In the genomic region with DNA sequence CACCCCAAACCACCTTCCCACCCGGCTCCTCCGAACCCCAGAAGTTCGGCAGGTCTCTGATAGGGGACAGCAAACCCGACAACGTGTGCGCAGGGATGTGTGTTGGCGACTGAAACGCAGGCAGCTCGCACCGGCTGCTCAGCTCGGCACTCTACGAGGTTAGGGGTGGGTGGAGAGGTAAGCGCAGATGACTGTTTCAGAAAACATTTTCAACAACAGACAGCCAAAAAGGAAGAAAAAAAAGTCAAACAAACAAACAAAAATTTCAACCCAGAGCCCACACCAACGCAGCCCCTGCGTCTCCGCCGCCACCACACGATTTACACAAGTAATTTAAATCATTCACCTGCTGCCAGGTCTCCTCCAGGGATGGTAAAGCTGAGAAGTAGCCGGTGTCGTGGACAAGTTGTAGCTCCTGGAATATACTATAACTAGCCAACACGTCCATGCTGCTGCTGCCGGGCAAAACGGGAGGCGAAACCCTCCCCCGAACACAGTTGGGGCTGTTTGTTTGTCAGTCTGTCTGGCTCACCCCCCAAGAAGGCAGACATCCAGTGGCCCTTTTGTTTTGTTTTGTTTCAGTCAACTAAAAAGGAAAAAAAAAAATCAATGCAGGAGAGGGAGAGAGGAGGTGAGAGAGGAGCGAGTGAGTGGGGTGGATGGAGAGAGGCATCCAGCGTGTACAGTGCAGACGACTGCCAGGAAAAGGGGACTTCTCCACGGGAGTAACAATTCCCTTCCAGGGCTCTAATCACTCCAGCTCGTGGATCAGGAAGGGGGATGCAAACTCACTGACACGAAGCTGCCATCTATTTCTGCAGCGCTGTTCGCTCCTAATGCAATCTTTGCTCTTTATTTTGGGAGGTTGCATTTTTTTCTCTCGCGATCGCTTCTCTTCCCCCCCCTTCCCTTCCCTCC, we compare ENCODE assay signal across 8 cellular contexts. TPM values are rescaled to one million over a fixed set of nuclear protein-coding genes. Genes with fewer than 3 reads are reported as not detected.
A peak's percentile ranks its signal among the peaks of the same experiment; 100 is the strongest.
DNase-seq lines count a peak whose midpoint lies in the region; ATAC-seq and TF ChIP-seq lines count a peak whose summit lies in the region.

Gene KLF7, minus strand, starts transcription at position 828 of the 918 bp plus-strand sequence. Its CDS starts 380 bp downstream, at position 448.

- H3K27me3 ChIP-seq in Panc1 (ENCODE audit: control insufficient read depth, insufficient read depth, low read length): no peaks in the 10 kb centered on the region
- H3K27me3 ChIP-seq in neuronal stem cell (ENCODE audit: control insufficient read depth in 3 of 3, insufficient read depth in 3 of 3, low read depth in 1 of 3, low read length in 3 of 3): no peaks in the 10 kb centered on the region
- no peaks in the 10 kb centered on the region for H3K27me3 ChIP-seq in thyroid gland

- ATAC-seq in Panc1: no peak; the same call in 1 of the 2 replicates

- H4K91ac ChIP-seq in neuronal stem cell (ENCODE audit: low read depth, low read length, poor library complexity): peak within 1 kb of the TSS; percentile 82

- H3K27me3 Mint-ChIP-seq in activated naive CD4-positive, alpha-beta T cell treated with anti-CD3 and anti-CD28 coated beads, Interleukin-2, amount 10 ng/mL, durations not matched to agents 7 days and 5 days: no peaks in the 10 kb centered on the region

- TF ChIP-seq POLR2A in thyroid gland (IDR thresholded peaks at IDR 0.05): peak in 1 of 2 donors; percentile 76

- H3K79me1 ChIP-seq in neuronal stem cell (ENCODE audit: low read depth, low read length): peaks cover 1% of the 10 kb centered on the region

- peak within 1 kb of the TSS; percentile 89 for H2BK5ac ChIP-seq in neuronal stem cell (ENCODE audit: low read length)

- no CpG with 5 or more reads among the region's 36 CpGs for WGBS in neuronal stem cell (ENCODE audit: extremely low coverage in 2 of 2, insufficient read length in 2 of 2, insufficient replicate concordance in 1 of 2), 2 donors
- 0 to 1% methylated on average over 35 to 36 of the region's 36 CpGs for WGBS in thyroid gland, 2 donors

- H3K36me3 Mint-ChIP-seq in activated naive CD4-positive, alpha-beta T cell treated with anti-CD3 and anti-CD28 coated beads, Interleukin-2, amount 10 ng/mL, durations not matched to agents 7 days and 5 days: peaks cover 43% of the 10 kb centered on the region

- no peak for TF ChIP-seq CTCF in Panc1 (IDR thresholded peaks at IDR 0.05)
- TF ChIP-seq CTCF in thyroid gland (IDR thresholded peaks at IDR 0.05): no peak

- H3K4me1 Mint-ChIP-seq in activated naive CD4-positive, alpha-beta T cell treated with anti-CD3 and anti-CD28 coated beads, Interleukin-2, amount 10 ng/mL, durations not matched to agents 7 days and 5 days: peaks cover 40% of the 10 kb centered on the region

- peak within 1 kb of the TSS; percentile 97 for H3K4ac ChIP-seq in neuronal stem cell (ENCODE audit: low read length)

- peak within 1 kb of the TSS; percentile 59 for H2BK15ac ChIP-seq in neuronal stem cell (ENCODE audit: low read length)

- peak within 1 kb of the TSS; percentile 98 for H3K27ac Mint-ChIP-seq in activated naive CD4-positive, alpha-beta T cell treated with anti-CD3 and anti-CD28 coated beads, Interleukin-2, amount 10 ng/mL, durations not matched to agents 7 days and 5 days

- H3K4me1 ChIP-seq in Panc1 (ENCODE audit: control insufficient read depth, insufficient read depth, low read length): peaks cover 38% of the 10 kb centered on the region
- H3K4me1 ChIP-seq in neuronal stem cell (ENCODE audit: control insufficient read depth in 2 of 2, insufficient read depth in 1 of 2, low read depth in 1 of 2, low read length in 2 of 2): peaks cover 11 to 30% of the 10 kb centered on the region in 2 donors
- H3K4me1 ChIP-seq in thyroid gland: peaks cover 0 to 38% of the 10 kb centered on the region in 2 donors

- peak within 1 kb of the TSS; percentile 76 for H2AFZ ChIP-seq in neuronal stem cell (ENCODE audit: low read length)

- no peak within 1 kb of the TSS for H4K8ac ChIP-seq in neuronal stem cell (ENCODE audit: low read depth, low read length)

- DNase-seq in activated gamma-delta T cell treated with Interleukin-2 at 50 U/mL for 16 hours (peak; percentile 49), activated gamma-delta T cell (lab: John Stamatoyannopoulos, UW) (no peak), Panc1 (ENCODE audit: low read depth, low spot score) (no peak), germinal center (ENCODE audit: low spot score) (peak; percentile 44), neuronal stem cell (ENCODE audit: low spot score) (no peak), thyroid gland (peak; percentile 64 to 65), HT-29 (ENCODE audit: low spot score) (no peak)
- DNase-seq in activated naive CD4-positive, alpha-beta T cell treated with anti-CD3 and anti-CD28 coated beads, Interleukin-2, amount 10 ng/mL, durations not matched to agents 7 days and 5 days: peak; percentile 74

- H2BK120ac ChIP-seq in neuronal stem cell (ENCODE audit: low read depth, low read length): no peak within 1 kb of the TSS

- peak within 1 kb of the TSS; percentile 93 for H3K4me3 Mint-ChIP-seq in activated naive CD4-positive, alpha-beta T cell treated with anti-CD3 and anti-CD28 coated beads, Interleukin-2, amount 10 ng/mL, durations not matched to agents 7 days and 5 days

- CTCF ChIA-PET in Panc1 (lab: Charles Lee): interaction anchor here (0.5 kb wide), 1 partner anchor 113 kb away, joined by 3 read pairs; no protein-coding TSS in a partner anchor
- CTCF ChIA-PET in activated naive CD4-positive, alpha-beta T cell treated with anti-CD3 and anti-CD28 coated beads, Interleukin-2, amount 10 ng/mL, durations not matched to agents 7 days and 5 days (lab: Charles Lee): interaction anchor here (0.6 to 2.9 kb wide), 10 partner anchors 9 to 308 kb away, joined by 3 to 15 read pairs (median 5); no protein-coding TSS in a partner anchor

- no peak within 1 kb of the TSS for H3K14ac ChIP-seq in neuronal stem cell (ENCODE audit: low read length)

- peak within 1 kb of the TSS; percentile 72 to 74 for H3K4me3 ChIP-seq in Panc1 (ENCODE audit: low read depth in 2 of 2, low read length in 2 of 2)
- peak within 1 kb of the TSS; percentile 72 to 84 for H3K4me3 ChIP-seq in neuronal stem cell (ENCODE audit: low read length in 2 of 2)
- peak within 1 kb of the TSS; percentile 69 to 94 (median 72) for H3K4me3 ChIP-seq in thyroid gland (replicated peaks in 1 of 3)

- peak within 1 kb of the TSS; percentile 83 for H2AK5ac ChIP-seq in neuronal stem cell (ENCODE audit: low read depth, low read length)

- no peak within 1 kb of the TSS for H2BK12ac ChIP-seq in neuronal stem cell (ENCODE audit: low read length)

- peak within 1 kb of the TSS; percentile 92 for H3K4me2 ChIP-seq in neuronal stem cell (ENCODE audit: insufficient read depth, low read length, poor library complexity, severe bottlenecking)

- H3K9me3 Mint-ChIP-seq in activated naive CD4-positive, alpha-beta T cell treated with anti-CD3 and anti-CD28 coated beads, Interleukin-2, amount 10 ng/mL, durations not matched to agents 7 days and 5 days: no peaks in the 10 kb centered on the region

- peak within 1 kb of the TSS; percentile 99 for H3K18ac ChIP-seq in neuronal stem cell (ENCODE audit: low read length)

- H3K27ac ChIP-seq in Panc1 (ENCODE audit: low read length) (peak within 1 kb of the TSS; percentile 93), neuronal stem cell (replicated peaks; ENCODE audit: low read length) (peak within 1 kb of the TSS; percentile 96), thyroid gland (peak within 1 kb of the TSS; percentile 100)

- in situ Hi-C loops in Panc1 (cut with HindIII; ENCODE audit: low pct_unique_long_range_greater_than_20kb, low sequenced_read_pairs): no loop called here

- no peaks in the 10 kb centered on the region for H3K36me3 ChIP-seq in Panc1 (ENCODE audit: control insufficient read depth, insufficient read depth, low read length)
- H3K36me3 ChIP-seq in neuronal stem cell (replicated peaks in 1 of 2; ENCODE audit: control insufficient read depth in 2 of 2, insufficient read depth in 2 of 2, low read length in 2 of 2): no peaks in the 10 kb centered on the region
- H3K36me3 ChIP-seq in thyroid gland: no peaks in the 10 kb centered on the region

- H3K9ac ChIP-seq in neuronal stem cell (ENCODE audit: low read depth, low read length, poor library complexity): peak within 1 kb of the TSS; percentile 87

- intact Hi-C loops in Panc1 (cut with micrococcal nuclease; ENCODE audit: unreplicated experiment): loop anchor here (5.0 to 10.0 kb wide), 2 partner anchors 183 to 361 kb away; no protein-coding TSS in a partner anchor
- intact Hi-C loops in thyroid gland (cut with DNase I): no loop called here

- H3K9me3 ChIP-seq in Panc1 (ENCODE audit: control insufficient read depth, insufficient read depth, low read depth, low read length) (no peaks in the 10 kb centered on the region), neuronal stem cell (replicated peaks in 1 of 2; ENCODE audit: control insufficient read depth in 2 of 2, insufficient read depth in 1 of 2, low read depth in 1 of 2, low read length in 2 of 2) (peaks cover 0 to 3% of the 10 kb centered on the region in 2 donors), thyroid gland (no peaks in the 10 kb centered on the region)

- BruUV-seq in Panc1 (replicated peaks; lab: Mats Ljungman, UMichigan): TSS peak; percentile 78

- H3K23ac ChIP-seq in neuronal stem cell (ENCODE audit: low read depth, low read length, poor library complexity): peak within 1 kb of the TSS; percentile 95

- POLR2A ChIA-PET in Panc1 (lab: Charles Lee): interaction anchor here (0.5 to 0.7 kb wide), 5 partner anchors 14 to 664 kb away, joined by 3 to 4 read pairs (median 3); partner anchors contain the start of gene CREB1

RNA-seq across cellular contexts. Expression of gene KLF7, which starts in this region (rescaled TPM):
- 17.1 TPM for total RNA-seq in Panc1 (2021; ENCODE audit: unreplicated experiment)
- polyA plus RNA-seq in Panc1 (2012; ENCODE audit: insufficient read length): 9.4 TPM
- 10.9 TPM for polyA plus RNA-seq in neuronal stem cell (2013, experiment 1 of 2)
- polyA plus RNA-seq in neuronal stem cell (2013, experiment 2 of 2): 12.5 TPM
- total RNA-seq in thyroid gland: 10 to 100 TPM; 19.4 to 29.5 (median 25.6) TPM
- total RNA-seq in HT-29 (2014; rRNA removed; shearing (Covaris generic)): 0.03 TPM in 1 of 2 replicates, not detected in the other

Comparison
In these comparisons a context has a peak if more than half of its experiments do, and no peak if none do; other contexts are left out.
1. RNA of gene KLF7 (total RNA-seq): 19.4 to 29.5 TPM in thyroid gland and 17.1 TPM in Panc1 (single experiment); 0.03 TPM in HT-29; every median in the first group is over 10 times any median in the second.
2. DNase-seq: peak in activated gamma-delta T cell treated with Interleukin-2 at 50 U/mL for 16 hours (single experiment), activated naive CD4-positive, alpha-beta T cell treated with anti-CD3 and anti-CD28 coated beads, Interleukin-2, amount 10 ng/mL, durations not matched to agents 7 days and 5 days (single experiment), germinal center (single experiment) and thyroid gland (2 of 2); none in activated gamma-delta T cell (single experiment), Panc1 (single experiment), neuronal stem cell (single experiment) and HT-29 (single experiment).
3. Peak in every context shown above with its lines, with median percentiles within 50 percentile points of each other: H3K27ac ChIP-seq and H3K4me3 ChIP-seq.